15 cellular contexts compared by ENCODE assay signal in the genomic region with DNA sequence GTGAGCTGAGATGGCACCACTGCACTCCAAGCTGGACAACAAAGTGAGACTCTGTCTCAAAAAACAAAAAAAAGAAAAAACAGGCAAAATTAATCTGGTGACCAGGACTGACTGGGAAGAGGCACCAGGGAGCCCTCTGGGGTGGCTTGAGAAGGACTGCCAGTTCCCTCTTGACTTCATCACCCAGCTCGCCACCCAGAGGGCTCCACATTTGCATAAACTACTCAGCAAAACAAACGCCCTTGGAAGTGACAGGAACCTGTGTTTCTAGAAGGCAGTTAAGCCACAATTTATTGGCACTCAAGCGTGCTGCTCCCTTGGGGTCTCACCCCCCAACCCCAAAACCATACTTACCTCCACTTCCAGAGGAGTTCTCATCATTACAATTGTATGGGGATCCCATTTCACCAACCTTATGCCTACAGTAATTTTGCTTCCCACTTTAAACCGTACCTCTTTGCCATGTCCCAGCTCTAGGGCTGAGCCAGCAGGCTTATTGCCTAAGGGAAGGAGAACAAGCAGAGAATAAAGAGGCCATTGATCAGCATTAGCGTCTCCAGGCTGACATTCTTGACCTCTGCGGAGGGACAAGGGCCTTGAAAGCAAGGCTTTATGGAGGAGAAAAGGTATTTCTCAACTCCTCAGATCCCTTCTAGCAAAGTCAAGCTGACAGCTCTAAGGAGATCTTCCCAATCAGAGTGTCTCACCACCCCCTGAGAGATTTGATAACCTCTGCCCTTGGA. TPM values are rescaled to one million over a fixed set of nuclear protein-coding genes. Genes with fewer than 3 reads are reported as not detected.
DNase-seq lines count a peak whose midpoint lies in the region; ATAC-seq and TF ChIP-seq lines count a peak whose summit lies in the region.
"Had no signal": no experiment of that assay in that cellular context is flagged by ENCODE, and none has a peak within 500 bp of the region (broad histone marks: within the 10 kb centered on the region; RNA-seq: fewer than 3 reads in every experiment).

No MANE protein-coding gene starts in this region.

- DNase-seq in NCI-H524 (lab: John Stamatoyannopoulos, UW), result peak; percentile 19 to 74
- no peak for DNase-seq in NCI-H524 treated with DMSO at 0.1 percent for 48 hours (lab: John Stamatoyannopoulos, UW)
- DNase-seq in NCI-H526 (lab: John Stamatoyannopoulos, UW), result peak; percentile 37 to 78
- DNase-seq in germinal center (ENCODE audit: low spot score), result peak; percentile 28
- no peak for DNase-seq in type B pancreatic cell (ENCODE audit: extremely low spot score, unreplicated experiment)
- no peak for DNase-seq in NCI-H146 (lab: John Stamatoyannopoulos, UW)
- no peak for DNase-seq in stimulated activated CD4-positive, alpha-beta T cell treated with anti-CD3 and anti-CD28 coated beads, Interleukin-4, amount 100 ng/mL, for 1 hour
- DNase-seq: activated effector memory CD4-positive, alpha-beta T cell treated with anti-CD3 and anti-CD28 coated beads, Interleukin-2, amount 50 U/mL, for 16 hours; CD4-positive, alpha-beta memory T cell; NCI-H226; PC-3; stimulated activated CD4-positive, alpha-beta T cell treated with anti-CD3 and anti-CD28 coated beads, Interleukin-12 subunit alpha, Interleukin-12 subunit beta, amount 100 ng/mL, for 4 hours; SW 1271 had no signal

- no peaks in the 10 kb centered on the region for H3K36me3 Mint-ChIP-seq in type B pancreatic cell

- no peak for ATAC-seq in HG02623 (IDR thresholded peaks at IDR 0.05; ENCODE audit: unreplicated experiment)
- ATAC-seq: PC-3 had no signal

- H3K27me3 Mint-ChIP-seq in type B pancreatic cell, result peaks cover 2% of the 10 kb centered on the region
- H3K27me3 Mint-ChIP-seq: CD4-positive, alpha-beta memory T cell had no signal

- peaks cover 22% of the 10 kb centered on the region for H3K4me1 Mint-ChIP-seq in type B pancreatic cell (ENCODE audit: unreplicated experiment)

- peaks cover 5% of the 10 kb centered on the region for H3K9me3 Mint-ChIP-seq in type B pancreatic cell

- no peak for TF ChIP-seq CTCF in type B pancreatic cell (conservative IDR thresholded peaks at IDR 0.05)

- H3K27ac Mint-ChIP-seq in type B pancreatic cell, result no peak overlapping the region
- H3K27ac Mint-ChIP-seq: CD4-positive, alpha-beta memory T cell; progenitor cell of endocrine pancreas had no signal

- H3K4me3 Mint-ChIP-seq in type B pancreatic cell, result peak overlapping the region; percentile 30
- H3K4me3 Mint-ChIP-seq: CD4-positive, alpha-beta memory T cell had no signal

RNA-seq across cellular contexts. Expression of a gene that starts 44.4 kb away (rescaled TPM):
- total RNA-seq in type B pancreatic cell (ENCODE audit: low replicate concordance), result 25.8 and 30.3 TPM in 2 replicates

Comparison
In these comparisons a context has a peak if more than half of its experiments do, and no peak if none do; other contexts are left out.
1. DNase-seq: peak in NCI-H524 (2 of 2), NCI-H526 (2 of 2) and germinal center (single experiment); none in NCI-H524 treated with DMSO at 0.1 percent for 48 hours (single experiment), type B pancreatic cell (single experiment), NCI-H146 (single experiment) and stimulated activated CD4-positive, alpha-beta T cell treated with anti-CD3 and anti-CD28 coated beads, Interleukin-4, amount 100 ng/mL, for 1 hour (single experiment).